Comparison of ENCODE assay signal across 8 cellular contexts in genomic region chr11:47641585-47642098, GRCh38. TPM values are rescaled to one million over a fixed set of nuclear protein-coding genes. Genes with fewer than 3 reads are reported as not detected.
DNase-seq lines count a peak whose midpoint lies in the region; ATAC-seq, FAIRE-seq and TF ChIP-seq lines count a peak whose summit lies in the region.

No MANE protein-coding gene starts in this region.

- TF ChIP-seq RAD21 in K562 (CRISPR knock-in tag; conservative IDR thresholded peaks at IDR 0.05 in 1 of 2, IDR thresholded peaks at IDR 0.05 in 1 of 2): no peak
- no peak for TF ChIP-seq RAD21 in liver (IDR thresholded peaks at IDR 0.05)

- TSS peak; percentile 75 for BruUV-seq in K562 (replicated peaks; lab: Mats Ljungman, UMichigan)

- peak; percentile 23 for FAIRE-seq in K562 (lab: Jason Lieb, UNC)

- in situ Hi-C loops in K562 (cut with MboI): no loop called here

- H3K4me3 ChIP-seq in HUES48 (ENCODE audit: low read depth, low read length): peak overlapping the region; percentile 96
- H3K4me3 ChIP-seq in K562: peak overlapping the region; percentile 98
- H3K4me3 ChIP-seq in liver (ENCODE audit: low read depth in 1 of 3, low read length in 3 of 3): peak overlapping the region; percentile 72 to 96 (median 79)
- H3K4me3 ChIP-seq in thymus (ENCODE audit: low read length): peak overlapping the region; percentile 95

- no peaks in the 10 kb centered on the region for H3K9me1 ChIP-seq in K562 (ENCODE audit: control insufficient read depth, insufficient read depth, low read length)

- H3K27me3 ChIP-seq in HUES48 (ENCODE audit: control insufficient read depth, insufficient read depth, low read length): no peaks in the 10 kb centered on the region
- H3K27me3 ChIP-seq in K562 (ENCODE audit: control insufficient read depth in 2 of 2, insufficient read depth in 2 of 2, low read length in 2 of 2): no peaks in the 10 kb centered on the region
- H3K27me3 ChIP-seq in liver (ENCODE audit: control insufficient read depth in 4 of 4, insufficient read depth in 4 of 4, low read length in 3 of 4): no peaks in the 10 kb centered on the region
- no peaks in the 10 kb centered on the region for H3K27me3 ChIP-seq in thymus (ENCODE audit: control insufficient read depth, insufficient read depth)

- H3K9ac ChIP-seq in HUES48 (ENCODE audit: low read depth, low read length): peak overlapping the region; percentile 93
- peak overlapping the region; percentile 96 to 100 for H3K9ac ChIP-seq in K562 (ENCODE audit: insufficient read depth in 1 of 2, low read depth in 2 of 2, low read length in 2 of 2)
- peak overlapping the region; percentile 75 to 88 for H3K9ac ChIP-seq in liver (ENCODE audit: low read depth in 1 of 2, low read length in 2 of 2)

- peak overlapping the region; percentile 94 for H2AFZ ChIP-seq in K562 (ENCODE audit: low read depth, low read length)

- peak; percentile 78 for DNase-seq in Ammon's horn (ENCODE audit: low spot score)
- peak in 1 of 4 experiments; percentile 28 for DNase-seq in K562 (ENCODE audit: extremely low read depth in 1 of 4, low spot score in 3 of 4)
- no peak for DNase-seq in NCI-H1417 treated with DMSO at 0.1 percent for 48 hours (lab: John Stamatoyannopoulos, UW)
- DNase-seq in activated CD4-positive, alpha-beta T cell treated with anti-CD3 and anti-CD28 coated beads for 4 hours: no peak

- peaks cover 42% of the 10 kb centered on the region for H3K79me2 ChIP-seq in K562 (ENCODE audit: control insufficient read depth, insufficient read depth, low read length)

- WGBS in K562 (ENCODE audit: insufficient coverage, low coverage, missing lambda C conversion rate): under 1% methylated on average over 13 of the region's 14 CpGs
- 3% methylated on average over 14 of the region's 14 CpGs for WGBS in liver
- 15% methylated on average over 14 of the region's 14 CpGs for WGBS in thymus

- no peaks in the 10 kb centered on the region for H4K20me1 ChIP-seq in K562 (replicated peaks; ENCODE audit: control insufficient read depth, insufficient read depth, low read length)

- intact Hi-C loops in K562 (cut with micrococcal nuclease): loop anchor here (2.0 to 10.0 kb wide), 3 partner anchors 76 to 213 kb away; partner anchors contain the start of genes AGBL2 and FNBP4

- POLR2A ChIA-PET in K562 (lab: Yijun Ruan, JAX): interaction anchor here (0.7 to 1.0 kb wide), 2 partner anchors 33 to 186 kb away, joined by 3 read pairs; no protein-coding TSS in a partner anchor

- TF ChIP-seq EP300 in K562 (IDR thresholded peaks at IDR 0.05; ENCODE audit: low read length): no peak

- H3K36me3 ChIP-seq in HUES48 (ENCODE audit: control insufficient read depth, insufficient read depth, low read length) (peaks cover 30% of the 10 kb centered on the region), K562 (ENCODE audit: control insufficient read depth, insufficient read depth, low read length) (peaks cover 31% of the 10 kb centered on the region), liver (ENCODE audit: control insufficient read depth in 4 of 4, insufficient read depth in 3 of 4, low read depth in 1 of 4, low read length in 3 of 4) (peaks cover 2 to 18% (median 13%) of the 10 kb centered on the region in 4 donors), thymus (ENCODE audit: control insufficient read depth, insufficient read depth) (peaks cover 16% of the 10 kb centered on the region)

- 0 out of 3 replicates have a peak, but pooled peaks have one; percentile 7 for ATAC-seq in K562
- ATAC-seq in HG02642 (IDR thresholded peaks at IDR 0.05; ENCODE audit: poor library complexity, unreplicated experiment): no peak

- CTCF ChIA-PET in K562 (lab: Yijun Ruan, JAX; ENCODE audit: low intra/inter-chr PET ratio): interaction anchor here (0.7 kb wide), 1 partner anchor 468 kb away, joined by 3 read pairs; no protein-coding TSS in a partner anchor

- H3K27ac ChIP-seq in HUES48 (ENCODE audit: low read depth, low read length) (peak overlapping the region; percentile 90), K562 (ENCODE audit: extremely low read depth, low read depth, low read length) (peak overlapping the region; percentile 95), liver (ENCODE audit: low read depth in 1 of 2, low read length in 2 of 2) (peak overlapping the region; percentile 92 to 95), thymus (ENCODE audit: low read depth) (peak overlapping the region; percentile 90)

- H3K4me2 ChIP-seq in K562 (ENCODE audit: insufficient read depth, low read length): peak overlapping the region; percentile 88

- H3K9me3 ChIP-seq in HUES48 (ENCODE audit: control insufficient read depth, insufficient read depth, low read length) (no peaks in the 10 kb centered on the region), K562 (replicated peaks; ENCODE audit: control insufficient read depth, insufficient read depth, low read depth, low read length) (no peaks in the 10 kb centered on the region), liver (ENCODE audit: control insufficient read depth in 4 of 4, low read length in 3 of 4) (no peaks in the 10 kb centered on the region), thymus (ENCODE audit: control insufficient read depth) (no peaks in the 10 kb centered on the region)

- TF ChIP-seq POLR2A in K562 (conservative IDR thresholded peaks at IDR 0.05): no peak

- TF ChIP-seq CTCF in K562 (IDR thresholded peaks at IDR 0.05 in 2 of 3, conservative IDR thresholded peaks at IDR 0.05 in 1 of 3; ENCODE audit: insufficient read depth in 2 of 3, low read depth in 1 of 3, low read length in 3 of 3) (no peak), liver (IDR thresholded peaks at IDR 0.05; ENCODE audit: low read depth, low read length, missing input control) (no peak)

- H3K4me1 ChIP-seq in HUES48 (ENCODE audit: control insufficient read depth, insufficient read depth, low read length): peaks cover 6% of the 10 kb centered on the region
- peaks cover 11 to 23% of the 10 kb centered on the region in 2 experiments; a peak in 4 of 5 replicates for H3K4me1 ChIP-seq in K562 (replicated peaks in 1 of 2; ENCODE audit: control insufficient read depth in 2 of 2, insufficient read depth in 2 of 2, low read length in 2 of 2)
- peaks cover 2 to 24% (median 15%) of the 10 kb centered on the region in 4 donors for H3K4me1 ChIP-seq in liver (ENCODE audit: control insufficient read depth in 4 of 4, insufficient read depth in 4 of 4, low read length in 3 of 4)
- H3K4me1 ChIP-seq in thymus (ENCODE audit: control insufficient read depth, insufficient read depth, low read length): peaks cover 3% of the 10 kb centered on the region

RNA-seq across cellular contexts. Expression of gene MTCH2, which starts 0.7 kb away (rescaled TPM):
- total RNA-seq in K562 (2011; cell fraction: chromatin; rRNA removed; ENCODE audit: low replicate concordance): 62.0 and 62.6 TPM in 2 replicates
- 38.3 and 45.9 TPM in 2 replicates for total RNA-seq in K562 (2011; cell fraction: nucleolus; rRNA removed)
- 63.4 and 83.7 TPM in 2 replicates for total RNA-seq in K562 (2011; cell fraction: nucleoplasm; rRNA removed)
- total RNA-seq in K562 (2014; rRNA removed) (95.4 and 124 TPM in 2 replicates), K562 (2014; rRNA removed; fragmentation: Illumina TruSeq; extraction: Trizol) (245 and 293 TPM in 2 replicates), K562 (2015; rRNA removed; fragmentation: Illumina TruSeq; extraction: Trizol) (154 and 162 TPM in 2 replicates), K562 (2021) (266 and 273 TPM in 2 replicates), liver (100 to 1,000 TPM in 1 of 2 donors, 10 to 100 TPM in 1; 62.5 to 129 TPM)
- polyA plus RNA-seq in K562 (2011; rRNA removed) (125 and 198 TPM in 2 replicates), K562 (2014; fragmentation: Illumina TruSeq; extraction: Trizol) (194 and 219 TPM in 2 replicates), K562 (2014; fragmentation: Nextera tagmentation; extraction: Ambion mirVana) (100 to 1,000 TPM; 607 to 620 TPM), K562 (2014; rRNA removed) (117 and 134 TPM in 2 replicates), liver (100 to 1,000 TPM; 123 to 304 TPM), thymus (40.0 TPM)
- 161 and 214 TPM in 2 replicates for polyA plus RNA-seq in K562 (2011; cell fraction: cytosol; rRNA removed)
- 96.3 and 140 TPM in 2 replicates for polyA plus RNA-seq in K562 (2011; cell fraction: nucleus; rRNA removed)
- 159 and 305 TPM in 2 replicates for polyA plus RNA-seq in K562 (2012)
- polyA minus RNA-seq in K562 (2011; rRNA and poly(A)+ RNA removed): 124 and 166 TPM in 2 replicates
- polyA minus RNA-seq in K562 (2011; cell fraction: cytosol; rRNA and poly(A)+ RNA removed): 80.1 and 100 TPM in 2 replicates
- polyA minus RNA-seq in K562 (2011; cell fraction: nucleus; rRNA and poly(A)+ RNA removed): 21.0 and 35.2 TPM in 2 replicates

RNA-seq across cellular contexts. Expression of gene C1QTNF4, which starts 47.4 kb away (rescaled TPM):
- total RNA-seq in K562 (2011; cell fraction: chromatin; rRNA removed; ENCODE audit: low replicate concordance): not detected in 2 replicates
- not detected in 2 replicates for total RNA-seq in K562 (2011; cell fraction: nucleolus; rRNA removed)
- total RNA-seq in K562 (2011; cell fraction: nucleoplasm; rRNA removed): not detected in 2 replicates
- total RNA-seq in K562 (2014; rRNA removed) (not detected in 2 replicates), K562 (2014; rRNA removed; fragmentation: Illumina TruSeq; extraction: Trizol) (not detected in 2 replicates), K562 (2015; rRNA removed; fragmentation: Illumina TruSeq; extraction: Trizol) (not detected in 2 replicates), K562 (2021) (not detected in 2 replicates), liver (1 to 10 TPM in 1 of 2 donors, under 1 TPM in 1; 0.42 to 1.8 TPM)
- polyA plus RNA-seq in K562 (2011; rRNA removed) (not detected in 2 replicates), K562 (2014; fragmentation: Illumina TruSeq; extraction: Trizol) (not detected in 2 replicates), K562 (2014; fragmentation: Nextera tagmentation; extraction: Ambion mirVana) (not detected), K562 (2014; rRNA removed) (not detected in 2 replicates), liver (under 1 TPM; 0.08 to 0.22 TPM), thymus (2.6 TPM)
- polyA plus RNA-seq in K562 (2011; cell fraction: cytosol; rRNA removed): not detected in 2 replicates
- not detected in 2 replicates for polyA plus RNA-seq in K562 (2011; cell fraction: nucleus; rRNA removed)
- not detected in 2 replicates for polyA plus RNA-seq in K562 (2012)
- not detected in 2 replicates for polyA minus RNA-seq in K562 (2011; rRNA and poly(A)+ RNA removed)
- polyA minus RNA-seq in K562 (2011; cell fraction: cytosol; rRNA and poly(A)+ RNA removed): not detected in 2 replicates
- not detected in 2 replicates for polyA minus RNA-seq in K562 (2011; cell fraction: nucleus; rRNA and poly(A)+ RNA removed)

RNA-seq across cellular contexts. Expression of gene FAM180B, which starts 55.2 kb away (rescaled TPM):
- total RNA-seq in K562 (2011; cell fraction: chromatin; rRNA removed; ENCODE audit: low replicate concordance): 0.49 and 0.51 TPM in 2 replicates
- 0.26 and 0.50 TPM in 2 replicates for total RNA-seq in K562 (2011; cell fraction: nucleolus; rRNA removed)
- 0.61 TPM in 1 of 2 replicates, not detected in the other for total RNA-seq in K562 (2011; cell fraction: nucleoplasm; rRNA removed)
- total RNA-seq in K562 (2014; rRNA removed) (0.14 TPM in 1 of 2 replicates, not detected in the other), K562 (2014; rRNA removed; fragmentation: Illumina TruSeq; extraction: Trizol) (not detected in 2 replicates), K562 (2015; rRNA removed; fragmentation: Illumina TruSeq; extraction: Trizol) (not detected in 2 replicates), K562 (2021) (not detected in 2 replicates), liver (not detected)
- polyA plus RNA-seq in K562 (2011; rRNA removed) (not detected in 2 replicates), K562 (2014; fragmentation: Illumina TruSeq; extraction: Trizol) (not detected in 2 replicates), K562 (2014; fragmentation: Nextera tagmentation; extraction: Ambion mirVana) (not detected), K562 (2014; rRNA removed) (0.05 TPM in 1 of 2 replicates, not detected in the other), liver (not detected), thymus (0.09 TPM)
- polyA plus RNA-seq in K562 (2011; cell fraction: cytosol; rRNA removed): not detected in 2 replicates
- polyA plus RNA-seq in K562 (2011; cell fraction: nucleus; rRNA removed): 0.51 TPM in 1 of 2 replicates, not detected in the other
- polyA plus RNA-seq in K562 (2012): not detected in 2 replicates
- polyA minus RNA-seq in K562 (2011; rRNA and poly(A)+ RNA removed): 0.14 TPM in 1 of 2 replicates, not detected in the other
- not detected in 2 replicates for polyA minus RNA-seq in K562 (2011; cell fraction: cytosol; rRNA and poly(A)+ RNA removed)
- 0.13 and 0.44 TPM in 2 replicates for polyA minus RNA-seq in K562 (2011; cell fraction: nucleus; rRNA and poly(A)+ RNA removed)
